ENCODE assay signal across 9 cellular contexts in the genomic region with DNA sequence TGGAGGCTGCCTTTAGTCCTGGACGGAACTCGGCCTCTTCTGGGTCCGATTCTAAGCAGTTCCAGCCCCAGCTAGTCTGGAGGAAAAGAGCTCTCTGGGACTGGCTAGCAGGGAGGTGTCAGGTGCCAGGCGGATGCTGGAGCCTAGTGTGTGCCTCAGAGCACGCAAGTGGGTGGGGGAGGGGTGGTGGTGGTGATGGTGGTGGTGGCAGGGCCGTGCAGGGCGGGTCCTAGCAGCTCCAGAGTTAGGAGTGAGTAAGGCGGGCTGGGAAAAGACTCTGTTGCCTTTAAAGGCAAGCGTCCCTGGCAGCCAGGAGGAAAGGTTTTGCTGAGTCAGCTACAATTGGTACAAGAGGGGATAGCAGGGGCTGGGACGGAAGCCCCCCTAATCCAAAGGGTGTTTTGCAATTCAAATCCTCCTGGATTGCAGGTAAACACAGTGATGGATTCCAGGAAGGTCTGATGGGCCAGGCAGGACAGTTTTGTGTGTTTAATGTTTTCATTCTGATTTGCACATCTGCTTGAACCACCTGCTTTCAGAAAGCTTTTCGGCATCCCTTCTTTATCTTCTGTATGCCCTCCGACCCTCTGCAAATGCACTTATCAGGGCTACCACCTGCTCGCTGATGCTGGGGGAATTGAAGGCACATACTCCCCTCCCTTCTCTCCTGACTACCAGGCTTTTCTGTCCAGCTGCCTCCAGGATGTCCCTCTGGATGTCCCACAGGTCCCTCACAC. TPM values are rescaled to one million over a fixed set of nuclear protein-coding genes. Genes with fewer than 3 reads are reported as not detected.
DNase-seq lines count a peak whose midpoint lies in the region; ATAC-seq and TF ChIP-seq lines count a peak whose summit lies in the region.
"Had no signal": no experiment of that assay in that cellular context is flagged by ENCODE, and none has a peak within 500 bp of the region (broad histone marks: within the 10 kb centered on the region; RNA-seq: fewer than 3 reads in every experiment).

No MANE protein-coding gene starts in this region.

- no peak overlapping the region for H3K4me3 Mint-ChIP-seq in activated naive CD4-positive, alpha-beta T cell treated with anti-CD3 and anti-CD28 coated beads for 36 hours
- H3K4me3 Mint-ChIP-seq in type B pancreatic cell: peak overlapping the region; percentile 99
- H3K4me3 Mint-ChIP-seq: activated T-cell treated with anti-CD3 and anti-CD28 coated beads, Interleukin-2, amount 50 U/mL, for 4 hours had no signal

- ATAC-seq in activated naive CD4-positive, alpha-beta T cell treated with anti-CD3 and anti-CD28 coated beads, Interleukin-2, amount 50 U/mL, for 72 hours: no peak
- ATAC-seq in HG03571 (IDR thresholded peaks at IDR 0.05; ENCODE audit: unreplicated experiment) (no peak), GM18909 (IDR thresholded peaks at IDR 0.05; ENCODE audit: poor library complexity, unreplicated experiment) (no peak)
- ATAC-seq: activated T-cell treated with anti-CD3 and anti-CD28 coated beads, Interleukin-2, amount 50 U/mL, for 4 hours had no signal

- DNase-seq in activated naive CD4-positive, alpha-beta T cell treated with anti-CD3 and anti-CD28 coated beads for 36 hours: peak; percentile 30
- DNase-seq in activated naive CD4-positive, alpha-beta T cell treated with anti-CD3 and anti-CD28 coated beads, Interleukin-2, amount 50 U/mL, for 72 hours (ENCODE audit: low spot score in 2 of 2): no peak
- DNase-seq in SHP77 (lab: John Stamatoyannopoulos, UW) (peak; percentile 59 to 83), iPS DF 19.7 (ENCODE audit: low read depth, low spot score) (peak; percentile 86), type B pancreatic cell (ENCODE audit: extremely low spot score, unreplicated experiment) (no peak), KG1 (lab: John Stamatoyannopoulos, UW) (no peak)
- DNase-seq: activated T-cell treated with anti-CD3 and anti-CD28 coated beads, Interleukin-2, amount 50 U/mL, for 4 hours had no signal

- no peaks in the 10 kb centered on the region for H3K27me3 Mint-ChIP-seq in activated naive CD4-positive, alpha-beta T cell treated with anti-CD3 and anti-CD28 coated beads for 36 hours (ENCODE audit: low read depth)
- no peaks in the 10 kb centered on the region for H3K27me3 Mint-ChIP-seq in type B pancreatic cell

- peaks cover 1% of the 10 kb centered on the region for H3K36me3 Mint-ChIP-seq in activated naive CD4-positive, alpha-beta T cell treated with anti-CD3 and anti-CD28 coated beads for 36 hours (ENCODE audit: low read depth)
- peaks cover 5 to 8% of the 10 kb centered on the region in 2 donors for H3K36me3 Mint-ChIP-seq in activated naive CD4-positive, alpha-beta T cell treated with anti-CD3 and anti-CD28 coated beads, Interleukin-2, amount 50 U/mL, for 72 hours
- H3K36me3 Mint-ChIP-seq in type B pancreatic cell: no peaks in the 10 kb centered on the region

- H3K9me3 Mint-ChIP-seq in activated naive CD4-positive, alpha-beta T cell treated with anti-CD3 and anti-CD28 coated beads for 36 hours: no peaks in the 10 kb centered on the region
- no peaks in the 10 kb centered on the region for H3K9me3 Mint-ChIP-seq in activated naive CD4-positive, alpha-beta T cell treated with anti-CD3 and anti-CD28 coated beads, Interleukin-2, amount 50 U/mL, for 72 hours
- H3K9me3 Mint-ChIP-seq in type B pancreatic cell: no peaks in the 10 kb centered on the region
- H3K9me3 Mint-ChIP-seq: activated T-cell treated with anti-CD3 and anti-CD28 coated beads, Interleukin-2, amount 50 U/mL, for 4 hours had no signal

- no peak overlapping the region for H3K27ac Mint-ChIP-seq in activated naive CD4-positive, alpha-beta T cell treated with anti-CD3 and anti-CD28 coated beads for 36 hours
- peak overlapping the region in 1 of 2 donors; percentile 9 for H3K27ac Mint-ChIP-seq in activated naive CD4-positive, alpha-beta T cell treated with anti-CD3 and anti-CD28 coated beads, Interleukin-2, amount 50 U/mL, for 72 hours
- peak overlapping the region; percentile 97 for H3K27ac Mint-ChIP-seq in type B pancreatic cell

- TF ChIP-seq CTCF in type B pancreatic cell (conservative IDR thresholded peaks at IDR 0.05): no peak

- H3K4me1 Mint-ChIP-seq in activated naive CD4-positive, alpha-beta T cell treated with anti-CD3 and anti-CD28 coated beads for 36 hours (ENCODE audit: low read depth): peaks cover 13% of the 10 kb centered on the region
- H3K4me1 Mint-ChIP-seq in type B pancreatic cell (ENCODE audit: unreplicated experiment): peaks cover 48% of the 10 kb centered on the region

- CTCF ChIA-PET in activated naive CD4-positive, alpha-beta T cell treated with anti-CD3 and anti-CD28 coated beads for 36 hours (lab: Charles Lee): interaction anchor here (1.3 kb wide), 1 partner anchor 40 kb away, joined by 3 read pairs; no protein-coding TSS in a partner anchor

- intact Hi-C loops in activated naive CD4-positive, alpha-beta T cell treated with anti-CD3 and anti-CD28 coated beads for 36 hours (cut with micrococcal nuclease): no loop called here

RNA-seq across cellular contexts. Expression of a gene that starts 4.1 kb away (rescaled TPM):
- total RNA-seq in activated naive CD4-positive, alpha-beta T cell treated with anti-CD3 and anti-CD28 coated beads for 36 hours: 10 to 100 TPM; 21.2 to 22.7 TPM
- total RNA-seq in activated naive CD4-positive, alpha-beta T cell treated with anti-CD3 and anti-CD28 coated beads, Interleukin-2, amount 50 U/mL, for 72 hours: 100 to 1,000 TPM in 1 of 2 donors, 10 to 100 TPM in 1; 39.9 to 121 TPM
- total RNA-seq in type B pancreatic cell (ENCODE audit: low replicate concordance): 192 and 706 TPM in 2 replicates

Comparison
In these comparisons a context has a peak if more than half of its experiments do, and no peak if none do; other contexts are left out.
1. DNase-seq: peak in activated naive CD4-positive, alpha-beta T cell treated with anti-CD3 and anti-CD28 coated beads for 36 hours (single experiment), SHP77 (2 of 2) and iPS DF 19.7 (single experiment); none in activated naive CD4-positive, alpha-beta T cell treated with anti-CD3 and anti-CD28 coated beads, Interleukin-2, amount 50 U/mL, for 72 hours (0 of 2), type B pancreatic cell (single experiment) and KG1 (single experiment).